Comparison of ENCODE assay signal across 8 cellular contexts in the genomic region with DNA sequence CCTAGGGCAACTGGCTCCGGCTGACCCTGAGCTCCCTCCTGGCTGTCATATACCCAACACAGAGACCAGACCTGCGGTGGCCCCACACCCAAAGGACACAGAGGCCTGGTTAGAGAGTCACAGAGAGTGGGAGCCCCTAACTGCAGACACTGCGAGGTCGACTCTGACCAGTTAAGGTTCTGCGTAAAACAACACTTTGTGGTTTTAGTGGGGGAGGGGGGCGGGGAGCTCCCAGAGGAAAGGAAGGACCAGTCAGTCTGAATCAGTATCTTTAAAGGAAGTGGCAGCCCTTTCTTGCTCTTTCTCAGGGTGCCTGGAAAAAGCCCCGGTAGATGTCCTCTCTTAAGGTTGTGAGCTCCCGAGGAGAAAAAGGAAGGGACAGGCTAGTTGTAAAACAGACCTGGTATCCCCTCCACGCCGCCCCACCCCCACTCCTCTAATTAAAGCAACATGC. TPM values are rescaled to one million over a fixed set of nuclear protein-coding genes. Genes with fewer than 3 reads are reported as not detected.
DNase-seq lines count a peak whose midpoint lies in the region; ATAC-seq, FAIRE-seq and TF ChIP-seq lines count a peak whose summit lies in the region.

No MANE protein-coding gene starts in this region.

- H3K4me3 ChIP-seq in GM08714 (ENCODE audit: low read length): peak overlapping the region; percentile 73; the same call in 1 of the 2 replicates
- peak overlapping the region; percentile 7 for H3K4me3 ChIP-seq in epithelial cell of esophagus (ENCODE audit: low read length)

- peak; percentile 81 for DNase-seq in RCC 7860 (ENCODE audit: low spot score)
- DNase-seq in epithelial cell of esophagus (ENCODE audit: low read depth): peak; percentile 56
- peak; percentile 51 for DNase-seq in renal cortical epithelial cell (ENCODE audit: low read depth)
- DNase-seq in NCI-H510A (lab: John Stamatoyannopoulos, UW): no peak
- no peak for DNase-seq in caudate nucleus (lab: John Stamatoyannopoulos, UW)

- TF ChIP-seq CTCF in epithelial cell of esophagus (IDR thresholded peaks at IDR 0.05; ENCODE audit: insufficient read depth, low read depth, low read length, missing control alignments): no peak

- peak; percentile 83 for FAIRE-seq in RCC 7860 (lab: Jason Lieb, UNC)

- no peak overlapping the region for H3K27ac ChIP-seq in caudate nucleus (ENCODE audit: low read depth, low read length)

- ATAC-seq in GM18861 (IDR thresholded peaks at IDR 0.05; ENCODE audit: unreplicated experiment) (no peak), GM19023 (IDR thresholded peaks at IDR 0.05; ENCODE audit: unreplicated experiment) (no peak)

RNA-seq across cellular contexts. Expression of a gene that starts 2.4 kb away (rescaled TPM):
- total RNA-seq in renal cortical epithelial cell: 2.8 and 9.0 TPM in 2 replicates

Comparison
In these comparisons a context has a peak if more than half of its experiments do, and no peak if none do; other contexts are left out.
1. DNase-seq: peak in RCC 7860 (single experiment), epithelial cell of esophagus (single experiment) and renal cortical epithelial cell (single experiment); none in NCI-H510A (single experiment) and caudate nucleus (0 of 61).